Comparison of ENCODE assay signal across 7 cellular contexts in the genomic region with DNA sequence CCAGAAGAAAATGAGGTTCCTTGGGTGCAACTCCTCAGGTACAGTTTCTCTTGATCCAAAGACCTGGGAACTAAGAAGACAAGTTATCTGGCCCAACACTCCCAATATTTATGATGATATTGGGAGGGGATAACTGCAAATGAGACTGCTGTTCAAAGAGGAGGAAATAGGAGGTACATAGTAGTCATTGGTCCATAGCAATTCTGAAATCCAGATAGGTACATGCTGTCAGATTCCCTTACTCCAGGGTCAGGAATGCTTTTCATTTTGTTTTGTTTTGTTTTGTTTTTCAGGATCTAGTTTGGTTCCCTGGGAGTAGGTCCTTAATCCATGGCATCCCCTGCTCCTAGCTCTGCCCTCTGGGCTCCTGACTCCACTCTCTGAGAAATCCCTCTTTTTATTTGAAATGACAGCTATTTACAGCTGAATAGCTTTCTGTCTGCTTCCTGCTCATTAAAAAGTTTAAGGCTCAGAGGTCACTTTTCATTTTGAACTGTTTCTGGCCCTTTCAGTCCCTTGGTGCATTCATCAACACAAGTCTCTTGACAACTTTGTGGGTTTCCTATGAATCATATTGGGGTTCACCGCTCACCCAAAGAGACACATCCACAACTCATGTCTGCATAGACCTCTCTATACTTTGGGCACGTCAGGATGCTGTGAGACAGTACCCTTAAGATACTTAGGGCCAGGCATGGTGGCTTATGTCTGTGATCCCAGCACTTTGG.
"Had no signal": no experiment of that assay in that cellular context is flagged by ENCODE, and none has a peak within 500 bp of the region (broad histone marks: within the 10 kb centered on the region; RNA-seq: fewer than 3 reads in every experiment).

No MANE protein-coding gene starts in this region.

- H3K4me1 Mint-ChIP-seq: IgD-negative memory B cell had no signal

- H3K4me1 ChIP-seq: HAP-1 had no signal

- DNase-seq: GM23248, GOT3, H7, KG1 had no signal

- H3K27me3 Mint-ChIP-seq: IgD-negative memory B cell had no signal

- H3K4me3 ChIP-seq: GM23248, HAP-1 had no signal

- H3K27ac ChIP-seq: GM23248, HL-60 had no signal

- H3K4me3 Mint-ChIP-seq: IgD-negative memory B cell had no signal
